Comparison of ENCODE assay signal across 1 cellular context in genomic region chr5:115936031-115936430, GRCh38.
TF ChIP-seq lines count a peak whose summit lies in the region.

No MANE protein-coding gene starts in this region.

TF ChIP-seq in HCT116, 20 proteins besides CTCF, POLR2A, EP300 and RAD21 (continued from another document):
- TF ChIP-seq YY1 (IDR thresholded peaks at IDR 0.05; ENCODE audit: extremely low read depth, insufficient replicate concordance, low read depth, low read length), result no peak
- no peak for TF ChIP-seq POLR2AphosphoS5 (IDR thresholded peaks at IDR 0.05; ENCODE audit: low read depth, low read length)
- TF ChIP-seq EZH2 (IDR thresholded peaks at IDR 0.05), result no peak
- no peak for TF ChIP-seq TCF7L2 (IDR thresholded peaks at IDR 0.05; ENCODE audit: borderline replicate concordance, extremely low read depth, insufficient read depth, insufficient read length)
- TF ChIP-seq EGR1 (IDR thresholded peaks at IDR 0.05; ENCODE audit: low read depth), result no peak
- TF ChIP-seq, protein P1, sequence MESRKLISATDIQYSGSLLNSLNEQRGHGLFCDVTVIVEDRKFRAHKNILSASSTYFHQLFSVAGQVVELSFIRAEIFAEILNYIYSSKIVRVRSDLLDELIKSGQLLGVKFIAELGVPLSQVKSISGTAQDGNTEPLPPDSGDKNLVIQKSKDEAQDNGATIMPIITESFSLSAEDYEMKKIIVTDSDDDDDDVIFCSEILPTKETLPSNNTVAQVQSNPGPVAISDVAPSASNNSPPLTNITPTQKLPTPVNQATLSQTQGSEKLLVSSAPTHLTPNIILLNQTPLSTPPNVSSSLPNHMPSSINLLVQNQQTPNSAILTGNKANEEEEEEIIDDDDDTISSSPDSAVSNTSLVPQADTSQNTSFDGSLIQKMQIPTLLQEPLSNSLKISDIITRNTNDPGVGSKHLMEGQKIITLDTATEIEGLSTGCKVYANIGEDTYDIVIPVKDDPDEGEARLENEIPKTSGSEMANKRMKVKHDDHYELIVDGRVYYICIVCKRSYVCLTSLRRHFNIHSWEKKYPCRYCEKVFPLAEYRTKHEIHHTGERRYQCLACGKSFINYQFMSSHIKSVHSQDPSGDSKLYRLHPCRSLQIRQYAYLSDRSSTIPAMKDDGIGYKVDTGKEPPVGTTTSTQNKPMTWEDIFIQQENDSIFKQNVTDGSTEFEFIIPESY (IDR thresholded peaks at IDR 0.05; ENCODE audit: extremely low read depth, insufficient replicate concordance, low read length), result no peak
TF ChIP-seq in HCT116: peak in this region for 0.
